In genomic region chr4:183272384-183272783, GRCh38 we compare ENCODE assay signal across 39 cellular contexts. TPM values are rescaled to one million over a fixed set of nuclear protein-coding genes. Genes with fewer than 3 reads are reported as not detected.
"Had no signal": no experiment of that assay in that cellular context is flagged by ENCODE, and none has a peak within 500 bp of the region (broad histone marks: within the 10 kb centered on the region; RNA-seq: fewer than 3 reads in every experiment).

No MANE protein-coding gene starts in this region.

- DNase-seq: activated effector memory CD4-positive, alpha-beta T cell treated with anti-CD3 and anti-CD28 coated beads, Interleukin-2, amount 50 U/mL, for 16 hours; activated effector memory CD4-positive, alpha-beta T cell treated with Interleukin-2 at 50 U/mL for 16 hours; activated gamma-delta T cell; activated gamma-delta T cell treated with Interleukin-2 at 50 U/mL for 16 hours; activated naive CD4-positive, alpha-beta T cell; activated naive CD4-positive, alpha-beta T cell treated with anti-CD3 and anti-CD28 coated beads for 36 hours; activated naive CD4-positive, alpha-beta T cell treated with anti-CD3 and anti-CD28 coated beads, Interleukin-2, amount 10 ng/mL, durations not matched to agents 7 days and 5 days; activated naive CD4-positive, alpha-beta T cell treated with anti-CD3 and anti-CD28 coated beads, Interleukin-2, amount 50 U/mL, for 16 hours; activated naive CD4-positive, alpha-beta T cell treated with Interleukin-2 at 50 U/mL for 16 hours; activated naive CD8-positive, alpha-beta T cell treated with anti-CD3 and anti-CD28 coated beads for 36 hours; activated naive CD8-positive, alpha-beta T cell treated with anti-CD3 and anti-CD28 coated beads, Interleukin-2, amount 10 ng/mL, durations not matched to agents 7 days and 5 days; activated naive CD8-positive, alpha-beta T cell treated with anti-CD3 and anti-CD28 coated beads, Interleukin-2, amount 50 U/mL, for 24 hours; activated T-cell treated with anti-CD3 and anti-CD28 coated beads for 4 hours; activated T-cell treated with anti-CD3 and anti-CD28 coated beads, Interleukin-2, amount 50 U/mL, for 1 hour; activated T-cell treated with anti-CD3 and anti-CD28 coated beads, Interleukin-2, amount 50 U/mL, for 24 hours; activated T-cell treated with anti-CD3 and anti-CD28 coated beads, Interleukin-2, amount 50 U/mL, for 4 hours; activated T-cell treated with anti-CD3 and anti-CD28 coated beads, Interleukin-2, amount 50 U/mL, for 48 hours; activated T-cell treated with anti-CD3 and anti-CD28 coated beads, Interleukin-2, amount 50 U/mL, for 72 hours; adrenal gland; amniotic stem cell; amygdala; anterior cingulate cortex; aorta; body of pancreas; brain microvascular endothelial cell; caudate nucleus; central memory CD4-positive, alpha-beta T cell; cerebellar nuclear complex had no signal

- H3K4me3 ChIP-seq: adrenal gland, ascending aorta, body of pancreas, breast epithelium, cardiac muscle cell had no signal

- ATAC-seq: activated naive CD4-positive, alpha-beta T cell treated with anti-CD3 and anti-CD28 coated beads, Interleukin-2, amount 50 U/mL, for 72 hours; activated naive CD8-positive, alpha-beta T cell treated with anti-CD3 and anti-CD28 coated beads, Interleukin-2, amount 50 U/mL, for 24 hours; activated T-cell treated with anti-CD3 and anti-CD28 coated beads, Interleukin-2, amount 50 U/mL, for 4 hours; activated T-cell treated with anti-CD3 and anti-CD28 coated beads, Interleukin-2, amount 50 U/mL, for 72 hours; activated T-helper 17 cell treated with anti-CD3 and anti-CD28 coated beads, Interleukin-2, amount 50 U/mL, for 72 hours; body of pancreas had no signal

- H3K4me1 ChIP-seq: adrenal gland, ascending aorta, body of pancreas, breast epithelium had no signal

- H3K9me3 ChIP-seq: body of pancreas had no signal

- H3K27me3 ChIP-seq: adrenal gland, ascending aorta, body of pancreas, brain microvascular endothelial cell, breast epithelium, cardiac muscle cell had no signal

- H3K27ac ChIP-seq: adrenal gland, ascending aorta, body of pancreas, brain microvascular endothelial cell, breast epithelium, cardiac muscle cell had no signal

RNA-seq across cellular contexts. Expression of gene CLDN22, which starts 47.7 kb away (rescaled TPM):
- total RNA-seq: activated naive CD4-positive, alpha-beta T cell treated with anti-CD3 and anti-CD28 coated beads for 36 hours; activated naive CD4-positive, alpha-beta T cell treated with anti-CD3 and anti-CD28 coated beads, Interleukin-2, amount 50 U/mL, for 72 hours; activated naive CD8-positive, alpha-beta T cell treated with anti-CD3 and anti-CD28 coated beads for 36 hours; activated naive CD8-positive, alpha-beta T cell treated with anti-CD3 and anti-CD28 coated beads, Interleukin-2, amount 10 ng/mL, durations not matched to agents 7 days and 5 days; activated T-cell treated with anti-CD3 and anti-CD28 coated beads, Interleukin-2, amount 50 U/mL, for 4 hours; activated T-cell treated with anti-CD3 and anti-CD28 coated beads, Interleukin-2, amount 50 U/mL, for 72 hours; activated T-helper 1 cell treated with anti-CD3 and anti-CD28 coated beads, Interleukin-12 subunit alpha, Interleukin-12 subunit beta, Interleukin-2, Interleukin-4 antibody, amounts not matched to agents 30 ng/mL and 10 ng/mL and 1 ng/mL, durations not matched to agents 14 hours and 24 hours and 36 hours; activated T-helper 17 cell treated with anti-CD3 and anti-CD28 coated beads, Interleukin-2, amount 50 U/mL, for 72 hours; activated T-helper 2 cell treated with anti-CD3 and anti-CD28 coated beads, Interferon-gamma antibody, Interleukin-2, Interleukin-4, amounts not matched to agents 10 μg/mL and 5 μg/mL and 100 μg/mL, durations not matched to agents 14 hours and 24 hours and 36 hours; adrenal gland; aorta; ascending aorta; astrocyte; body of pancreas; breast epithelium; bronchial epithelial cell; cardiac muscle cell; cardiac septum had no signal
- polyA plus RNA-seq: adipose tissue, adrenal gland, aorta, cardiac muscle cell had no signal

RNA-seq across cellular contexts. Expression of gene CLDN24, which starts 49.8 kb away (rescaled TPM):
- total RNA-seq: activated naive CD4-positive, alpha-beta T cell treated with anti-CD3 and anti-CD28 coated beads for 36 hours; activated naive CD4-positive, alpha-beta T cell treated with anti-CD3 and anti-CD28 coated beads, Interleukin-2, amount 50 U/mL, for 72 hours; activated naive CD8-positive, alpha-beta T cell treated with anti-CD3 and anti-CD28 coated beads for 36 hours; activated naive CD8-positive, alpha-beta T cell treated with anti-CD3 and anti-CD28 coated beads, Interleukin-2, amount 10 ng/mL, durations not matched to agents 7 days and 5 days; activated T-cell treated with anti-CD3 and anti-CD28 coated beads, Interleukin-2, amount 50 U/mL, for 4 hours; activated T-cell treated with anti-CD3 and anti-CD28 coated beads, Interleukin-2, amount 50 U/mL, for 72 hours; activated T-helper 1 cell treated with anti-CD3 and anti-CD28 coated beads, Interleukin-12 subunit alpha, Interleukin-12 subunit beta, Interleukin-2, Interleukin-4 antibody, amounts not matched to agents 30 ng/mL and 10 ng/mL and 1 ng/mL, durations not matched to agents 14 hours and 24 hours and 36 hours; activated T-helper 17 cell treated with anti-CD3 and anti-CD28 coated beads, Interleukin-2, amount 50 U/mL, for 72 hours; activated T-helper 2 cell treated with anti-CD3 and anti-CD28 coated beads, Interferon-gamma antibody, Interleukin-2, Interleukin-4, amounts not matched to agents 10 μg/mL and 5 μg/mL and 100 μg/mL, durations not matched to agents 14 hours and 24 hours and 36 hours; adrenal gland; aorta; ascending aorta; astrocyte; body of pancreas; breast epithelium; bronchial epithelial cell; cardiac muscle cell; cardiac septum had no signal
- polyA plus RNA-seq: adipose tissue, adrenal gland, aorta, cardiac muscle cell had no signal
